In the genomic region with DNA sequence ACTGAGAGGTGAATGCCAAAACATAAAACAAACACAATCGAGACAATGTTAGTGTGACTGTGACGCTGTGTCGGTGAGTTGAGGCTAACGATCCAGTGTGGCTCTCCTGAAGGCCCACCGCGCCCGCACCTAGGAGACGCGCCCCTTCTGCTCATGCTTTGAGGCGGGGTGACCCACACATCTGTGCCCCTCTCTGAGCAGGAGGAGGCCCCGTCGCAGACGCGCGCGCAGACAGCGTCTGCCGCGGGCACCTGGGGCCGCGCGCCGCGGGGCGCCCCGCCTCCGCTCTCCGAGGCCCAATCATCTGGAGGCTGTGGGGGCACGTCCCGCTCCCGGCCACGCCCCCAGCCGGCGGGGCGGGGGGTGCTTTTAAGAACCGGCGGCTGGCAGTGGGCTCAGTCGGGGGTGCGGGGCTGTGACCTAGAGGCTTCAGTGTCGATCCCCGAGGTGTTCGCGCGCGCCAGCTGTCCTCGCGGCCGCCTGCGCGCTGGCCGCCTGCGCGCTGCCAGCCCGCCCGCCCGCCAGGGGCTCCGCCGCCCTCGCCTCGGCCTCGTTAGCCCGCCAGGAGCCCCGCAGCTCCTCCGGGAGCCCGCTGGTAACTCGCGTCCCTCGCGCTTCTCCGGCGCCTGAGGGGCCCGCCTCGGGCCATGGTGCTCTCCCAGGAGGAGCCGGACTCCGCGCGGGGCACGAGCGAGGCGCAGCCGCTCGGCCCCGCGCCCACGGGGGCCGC, we compare ENCODE assay signal across 1 cellular context.
TF ChIP-seq lines count a peak whose summit lies in the region.

A gene with protein sequence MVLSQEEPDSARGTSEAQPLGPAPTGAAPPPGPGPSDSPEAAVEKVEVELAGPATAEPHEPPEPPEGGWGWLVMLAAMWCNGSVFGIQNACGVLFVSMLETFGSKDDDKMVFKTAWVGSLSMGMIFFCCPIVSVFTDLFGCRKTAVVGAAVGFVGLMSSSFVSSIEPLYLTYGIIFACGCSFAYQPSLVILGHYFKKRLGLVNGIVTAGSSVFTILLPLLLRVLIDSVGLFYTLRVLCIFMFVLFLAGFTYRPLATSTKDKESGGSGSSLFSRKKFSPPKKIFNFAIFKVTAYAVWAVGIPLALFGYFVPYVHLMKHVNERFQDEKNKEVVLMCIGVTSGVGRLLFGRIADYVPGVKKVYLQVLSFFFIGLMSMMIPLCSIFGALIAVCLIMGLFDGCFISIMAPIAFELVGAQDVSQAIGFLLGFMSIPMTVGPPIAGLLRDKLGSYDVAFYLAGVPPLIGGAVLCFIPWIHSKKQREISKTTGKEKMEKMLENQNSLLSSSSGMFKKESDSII (plus strand): TSS at position 398 of the 730 bp plus-strand sequence. CDS start 250 bp downstream, at position 648.

TF ChIP-seq in IMR-90, 13 proteins besides CTCF, POLR2A, EP300 and RAD21 (continued from another document):
- TF ChIP-seq NFE2L2 (IDR thresholded peaks at IDR 0.05; ENCODE audit: low read depth, low read length) (no peak), MAFK (IDR thresholded peaks at IDR 0.05; ENCODE audit: low read depth, low read length) (no peak), MXI1 (IDR thresholded peaks at IDR 0.05; ENCODE audit: borderline replicate concordance, low read depth, low read length) (no peak), SMC3 (IDR thresholded peaks at IDR 0.05; ENCODE audit: low read depth, low read length) (no peak), BHLHE40 (IDR thresholded peaks at IDR 0.05; ENCODE audit: low read depth, low read length) (no peak)
